In genomic region chr16:391885-392335, GRCh38 we compare ENCODE assay signal across 8 cellular contexts. TPM values are rescaled to one million over a fixed set of nuclear protein-coding genes. Genes with fewer than 3 reads are reported as not detected.
DNase-seq lines count a peak whose midpoint lies in the region; ATAC-seq lines count a peak whose summit lies in the region.

No MANE protein-coding gene starts in this region.

- no peaks in the 10 kb centered on the region for H3K27me3 Mint-ChIP-seq in activated CD4-positive, alpha-beta memory T cell treated with anti-CD3 and anti-CD28 coated beads for 36 hours
- no peaks in the 10 kb centered on the region for H3K27me3 Mint-ChIP-seq in naive thymus-derived CD8-positive, alpha-beta T cell

- DNase-seq in NK-92 treated with Interleukin-12 subunit alpha and Interleukin-12 subunit beta, amount 100 ng/mL, for 24 hours (lab: John Stamatoyannopoulos, UW) = peak; percentile 95
- DNase-seq in NK-92 (lab: John Stamatoyannopoulos, UW; ENCODE audit: unreplicated experiment) (no peak), NCI-H460 (ENCODE audit: extremely low read depth, low read depth) (peak; percentile 59)
- DNase-seq in activated CD4-positive, alpha-beta memory T cell treated with anti-CD3 and anti-CD28 coated beads for 36 hours = peak; percentile 90
- DNase-seq in effector CD4-positive, alpha-beta T cell = peak; percentile 61
- DNase-seq in naive thymus-derived CD8-positive, alpha-beta T cell = peak; percentile 65 to 82 (median 74)
- DNase-seq in stimulated activated naive CD8-positive, alpha-beta T cell treated with anti-CD3 and anti-CD28 coated beads, Interleukin-15, Interleukin-2, amounts not matched to agents 100 U/mL and 50 U/mL, for 24 hours = peak; percentile 93

- peak overlapping the region; percentile 54 for H3K27ac Mint-ChIP-seq in activated CD4-positive, alpha-beta memory T cell treated with anti-CD3 and anti-CD28 coated beads for 36 hours
- peak overlapping the region in 7 of 10 donors; percentile 12 to 94 (median 61) for H3K27ac Mint-ChIP-seq in naive thymus-derived CD8-positive, alpha-beta T cell

- intact Hi-C loops in activated CD4-positive, alpha-beta memory T cell treated with anti-CD3 and anti-CD28 coated beads for 36 hours (cut with micrococcal nuclease) = loop anchor here (5.0 kb wide), 3 partner anchors 95 to 215 kb away; partner anchors contain the start of gene CAPN15

- H3K4me1 Mint-ChIP-seq in activated CD4-positive, alpha-beta memory T cell treated with anti-CD3 and anti-CD28 coated beads for 36 hours (ENCODE audit: low read depth) = peaks cover 20% of the 10 kb centered on the region
- peaks cover 7 to 24% (median 17%) of the 10 kb centered on the region in 4 donors for H3K4me1 Mint-ChIP-seq in naive thymus-derived CD8-positive, alpha-beta T cell

- H3K9me3 Mint-ChIP-seq in activated CD4-positive, alpha-beta memory T cell treated with anti-CD3 and anti-CD28 coated beads for 36 hours = peaks cover 5% of the 10 kb centered on the region
- peaks cover 0 to 6% (median 0%) of the 10 kb centered on the region in 9 donors for H3K9me3 Mint-ChIP-seq in naive thymus-derived CD8-positive, alpha-beta T cell

- CTCF ChIA-PET in activated CD4-positive, alpha-beta memory T cell treated with anti-CD3 and anti-CD28 coated beads for 36 hours (lab: Charles Lee) = interaction anchor here (0.6 to 2.2 kb wide), 11 partner anchors 10 to 394 kb away, joined by 3 to 10 read pairs (median 4); partner anchors contain the start of genes CAPN15, DECR2, PGAP6 and RAB11FIP3

- no peaks in the 10 kb centered on the region for H3K36me3 Mint-ChIP-seq in activated CD4-positive, alpha-beta memory T cell treated with anti-CD3 and anti-CD28 coated beads for 36 hours
- no peaks in the 10 kb centered on the region for H3K36me3 Mint-ChIP-seq in naive thymus-derived CD8-positive, alpha-beta T cell

- no peak overlapping the region for H3K4me3 Mint-ChIP-seq in activated CD4-positive, alpha-beta memory T cell treated with anti-CD3 and anti-CD28 coated beads for 36 hours
- H3K4me3 Mint-ChIP-seq in naive thymus-derived CD8-positive, alpha-beta T cell = peak overlapping the region in 2 of 10 donors; percentile 8 to 58

- ATAC-seq in naive thymus-derived CD8-positive, alpha-beta T cell = peak; percentile 87 to 93
- ATAC-seq in stimulated activated naive CD8-positive, alpha-beta T cell treated with anti-CD3 and anti-CD28 coated beads, Interleukin-15, Interleukin-2, amounts not matched to agents 100 U/mL and 50 U/mL, for 24 hours = peak; percentile 98
- no peak for ATAC-seq in GM19455 (IDR thresholded peaks at IDR 0.05; ENCODE audit: unreplicated experiment)

- POLR2A ChIA-PET in activated CD4-positive, alpha-beta memory T cell treated with anti-CD3 and anti-CD28 coated beads for 36 hours (lab: Charles Lee) = interaction anchor here (1.1 to 1.4 kb wide), 3 partner anchors 9 to 134 kb away, joined by 3 to 7 read pairs (median 4); partner anchors contain the start of gene DECR2
- POLR2A ChIA-PET in naive thymus-derived CD8-positive, alpha-beta T cell (lab: Charles Lee) = interaction anchor here (0.7 to 1.3 kb wide), 3 partner anchors 9 to 135 kb away, joined by 3 to 14 read pairs (median 3); partner anchors contain the start of genes CAPN15 and DECR2

RNA-seq across cellular contexts. Expression of gene NME4, which starts 5.1 kb away (rescaled TPM):
- total RNA-seq in NCI-H460 (2014; rRNA removed; shearing (Covaris generic)) = 170 and 201 TPM in 2 replicates
- polyA plus RNA-seq in NCI-H460 (2014; cell fraction: nucleus; rRNA removed) = 332 and 467 TPM in 2 replicates
- 10 to 100 TPM; 62.1 to 62.5 TPM for total RNA-seq in activated CD4-positive, alpha-beta memory T cell treated with anti-CD3 and anti-CD28 coated beads for 36 hours
- total RNA-seq in naive thymus-derived CD8-positive, alpha-beta T cell = 10 to 100 TPM; 29.7 to 33.2 TPM
- polyA plus RNA-seq in naive thymus-derived CD8-positive, alpha-beta T cell = 10 to 100 TPM; 38.9 to 61.9 (median 60.7) TPM

RNA-seq across cellular contexts. Expression of gene DECR2, which starts 9.8 kb away (rescaled TPM):
- total RNA-seq in NCI-H460 (2014; rRNA removed; shearing (Covaris generic)) = 15.7 and 16.9 TPM in 2 replicates
- 98.5 and 103 TPM in 2 replicates for polyA plus RNA-seq in NCI-H460 (2014; cell fraction: nucleus; rRNA removed)
- total RNA-seq in activated CD4-positive, alpha-beta memory T cell treated with anti-CD3 and anti-CD28 coated beads for 36 hours = 1 to 10 TPM; 8.5 to 8.8 TPM
- 10 to 100 TPM in 1 of 2 experiments, 1 to 10 TPM in 1; 8.5 to 10.8 TPM for total RNA-seq in naive thymus-derived CD8-positive, alpha-beta T cell
- 10 to 100 TPM in 1 of 3 donors, 1 to 10 TPM in 2; 7.4 to 12.2 (median 8.5) TPM for polyA plus RNA-seq in naive thymus-derived CD8-positive, alpha-beta T cell

RNA-seq across cellular contexts. Expression of gene PGAP6, which starts 10.1 kb away (rescaled TPM):
- 29.6 and 34.7 TPM in 2 replicates for total RNA-seq in NCI-H460 (2014; rRNA removed; shearing (Covaris generic))
- polyA plus RNA-seq in NCI-H460 (2014; cell fraction: nucleus; rRNA removed) = 50.2 and 69.6 TPM in 2 replicates
- 10 to 100 TPM; 30.6 to 31.5 TPM for total RNA-seq in activated CD4-positive, alpha-beta memory T cell treated with anti-CD3 and anti-CD28 coated beads for 36 hours
- total RNA-seq in naive thymus-derived CD8-positive, alpha-beta T cell = 10 to 100 TPM; 80.1 to 80.4 TPM
- polyA plus RNA-seq in naive thymus-derived CD8-positive, alpha-beta T cell = 10 to 100 TPM; 19.5 to 38.1 (median 22.0) TPM

RNA-seq across cellular contexts. Expression of gene MRPL28, which starts 21.6 kb away (rescaled TPM):
- 100 and 116 TPM in 2 replicates for total RNA-seq in NCI-H460 (2014; rRNA removed; shearing (Covaris generic))
- 129 and 138 TPM in 2 replicates for polyA plus RNA-seq in NCI-H460 (2014; cell fraction: nucleus; rRNA removed)
- total RNA-seq in activated CD4-positive, alpha-beta memory T cell treated with anti-CD3 and anti-CD28 coated beads for 36 hours = 10 to 100 TPM; 76.8 to 77.3 TPM
- 10 to 100 TPM; 32.4 to 33.3 TPM for total RNA-seq in naive thymus-derived CD8-positive, alpha-beta T cell
- polyA plus RNA-seq in naive thymus-derived CD8-positive, alpha-beta T cell = 10 to 100 TPM; 57.4 to 66.6 (median 64.7) TPM

RNA-seq across cellular contexts. Expression of gene RAB11FIP3, which starts 33.5 kb away (rescaled TPM):
- 20.8 and 22.4 TPM in 2 replicates for total RNA-seq in NCI-H460 (2014; rRNA removed; shearing (Covaris generic))
- 46.0 and 65.3 TPM in 2 replicates for polyA plus RNA-seq in NCI-H460 (2014; cell fraction: nucleus; rRNA removed)
- 10 to 100 TPM; 14.8 to 18.4 TPM for total RNA-seq in activated CD4-positive, alpha-beta memory T cell treated with anti-CD3 and anti-CD28 coated beads for 36 hours
- 10 to 100 TPM; 43.8 to 49.7 TPM for total RNA-seq in naive thymus-derived CD8-positive, alpha-beta T cell
- 1 to 10 TPM; 1.3 to 5.0 (median 2.2) TPM for polyA plus RNA-seq in naive thymus-derived CD8-positive, alpha-beta T cell
